In the genomic region with DNA sequence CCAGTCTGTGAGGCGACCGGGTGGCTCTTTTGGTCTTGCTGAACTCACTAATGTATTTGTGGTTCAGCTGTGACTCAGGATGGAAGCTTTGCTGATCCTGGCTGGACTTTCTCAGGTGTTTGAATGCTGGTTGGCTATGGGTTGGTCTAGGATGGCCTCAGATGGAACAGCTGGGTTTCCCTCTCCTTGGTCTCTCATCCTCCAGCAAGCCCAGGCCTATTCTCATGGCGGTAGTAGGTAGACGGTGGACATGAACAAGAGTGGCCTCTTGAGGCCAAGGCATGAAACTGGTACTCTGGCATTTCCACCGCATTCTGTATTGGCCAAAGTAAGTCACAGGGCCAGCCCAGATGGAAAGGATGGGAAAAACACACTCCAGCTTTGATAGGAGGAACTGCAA, we compare ENCODE assay signal across 8 cellular contexts. TPM values are rescaled to one million over a fixed set of nuclear protein-coding genes. Genes with fewer than 3 reads are reported as not detected.
DNase-seq lines count a peak whose midpoint lies in the region; FAIRE-seq and TF ChIP-seq lines count a peak whose summit lies in the region.

No MANE protein-coding gene starts in this region.

- peaks cover 0 to 3% of the 10 kb centered on the region in 2 experiments for H3K36me3 ChIP-seq in endothelial cell of umbilical vein (ENCODE audit: control insufficient read depth in 2 of 2, extremely low read depth in 1 of 2, insufficient read depth in 2 of 2, low read length in 2 of 2)

- H2AFZ ChIP-seq in endothelial cell of umbilical vein (ENCODE audit: low read depth, low read length), result no peak overlapping the region

- dilution Hi-C loops in endothelial cell of umbilical vein (cut with MboI; ENCODE audit: extremely low pct_ligation_motif_present, low sequenced_read_pairs), result no loop called here

- in situ Hi-C loops in GM13976 (cut with MboI; ENCODE audit: low sequenced_read_pairs, unreplicated experiment), result no loop called here

- no peaks in the 10 kb centered on the region for H3K9me1 ChIP-seq in endothelial cell of umbilical vein (replicated peaks; ENCODE audit: control insufficient read depth, extremely low read depth, insufficient read depth, low read length)

- peak; percentile 72 for FAIRE-seq in endothelial cell of umbilical vein (lab: Jason Lieb, UNC)

- H4K20me1 ChIP-seq in endothelial cell of umbilical vein (replicated peaks; ENCODE audit: control insufficient read depth, extremely low read depth, insufficient read depth, low read length), result no peaks in the 10 kb centered on the region

- TF ChIP-seq POLR2A in endothelial cell of umbilical vein (IDR thresholded peaks at IDR 0.05; ENCODE audit: low read depth, low read length), result no peak

- CTCF ChIA-PET in endothelial cell of umbilical vein (lab: Charles Lee), result interaction anchor here (0.8 to 2.4 kb wide), 10 partner anchors 10 to 122 kb away, joined by 3 to 38 read pairs (median 4); a partner anchor contains a TSS

- no peaks in the 10 kb centered on the region for H3K79me2 ChIP-seq in endothelial cell of umbilical vein (ENCODE audit: control insufficient read depth, insufficient read depth, low read length)

- TF ChIP-seq CTCF in endothelial cell of umbilical vein (IDR thresholded peaks at IDR 0.05; ENCODE audit: extremely low read depth in 1 of 2, insufficient read depth in 1 of 2, low read depth in 1 of 2, low read length in 2 of 2), result peak; percentile 33 to 54
- TF ChIP-seq CTCF in GM13976 (IDR thresholded peaks at IDR 0.05; ENCODE audit: borderline replicate concordance, control extremely low read depth, extremely low read depth, insufficient read depth, missing control alignments), result no peak

- H3K4me2 ChIP-seq in endothelial cell of umbilical vein (ENCODE audit: insufficient read depth, low read length), result no peak overlapping the region

- POLR2A ChIA-PET in endothelial cell of umbilical vein (lab: Charles Lee), result no interaction called here

- DNase-seq in SIG-M5 treated with dmso at 0.1 percent for 504 hours (lab: John Stamatoyannopoulos, UW; ENCODE audit: unreplicated experiment), result peak; percentile 69
- DNase-seq in SIG-M5 (lab: John Stamatoyannopoulos, UW), result no peak
- peak; percentile 48 for DNase-seq in OCI-M1 (lab: John Stamatoyannopoulos, UW)
- DNase-seq in endothelial cell of umbilical vein (ENCODE audit: low read depth, low spot score), result peak; percentile 67
- peak; percentile 35 for DNase-seq in myocyte (ENCODE audit: low read depth)
- no peak for DNase-seq in GM13976 (ENCODE audit: low spot score)
- no peak for DNase-seq in activated effector memory CD4-positive, alpha-beta T cell treated with anti-CD3 and anti-CD28 coated beads, Interleukin-2, amount 50 U/mL, for 16 hours
- DNase-seq in activated T-cell treated with anti-CD3 and anti-CD28 coated beads, Interleukin-2, amount 50 U/mL, for 1 hour, result no peak

- no peak overlapping the region for H3K4me3 ChIP-seq in endothelial cell of umbilical vein (replicated peaks in 1 of 3; ENCODE audit: insufficient read depth in 1 of 3, low read depth in 1 of 3, low read length in 3 of 3)

- H3K9ac ChIP-seq in endothelial cell of umbilical vein (replicated peaks; ENCODE audit: extremely low read depth, insufficient read depth, low read length), result no peak overlapping the region

- no peaks in the 10 kb centered on the region for H3K4me1 ChIP-seq in endothelial cell of umbilical vein (ENCODE audit: control insufficient read depth, extremely low read depth, insufficient read depth, low read length)

- H3K9me3 ChIP-seq in endothelial cell of umbilical vein (replicated peaks; ENCODE audit: control insufficient read depth, insufficient read depth, low read length), result no peaks in the 10 kb centered on the region

- H3K27me3 ChIP-seq in endothelial cell of umbilical vein (ENCODE audit: control insufficient read depth in 2 of 2, insufficient read depth in 2 of 2, low read length in 2 of 2), result peaks cover 3 to 5% of the 10 kb centered on the region in 2 experiments

- no TSS peak for BruUV-seq in endothelial cell of umbilical vein (replicated peaks; lab: Mats Ljungman, UMichigan)

- intact Hi-C loops in endothelial cell of umbilical vein (cut with micrococcal nuclease), result loop anchor here (1.0 to 5.0 kb wide), 4 partner anchors 43 to 118 kb away; a partner anchor contains a TSS

- H3K27ac ChIP-seq in endothelial cell of umbilical vein (ENCODE audit: insufficient read depth, low read depth, low read length), result no peak overlapping the region

TF ChIP-seq in endothelial cell of umbilical vein, 7 proteins besides CTCF, POLR2A, EP300 and RAD21:
- TF ChIP-seq EZH2 (IDR thresholded peaks at IDR 0.05; ENCODE audit: borderline replicate concordance, low read depth, low read length, severe bottlenecking) (no peak), MYC (IDR thresholded peaks at IDR 0.05; ENCODE audit: low read depth, low read length) (no peak), POLR2AphosphoS5 (IDR thresholded peaks at IDR 0.05; ENCODE audit: insufficient read depth, low read depth, low read length) (no peak), GATA2 (IDR thresholded peaks at IDR 0.05; ENCODE audit: insufficient read depth, insufficient read length, low read depth, low read length) (no peak), FOS (IDR thresholded peaks at IDR 0.05; ENCODE audit: borderline replicate concordance, insufficient read depth, low read length) (no peak), JUN (IDR thresholded peaks at IDR 0.05; ENCODE audit: borderline replicate concordance, insufficient read depth, insufficient read length, low read depth) (no peak)
- TF ChIP-seq, protein P1, sequence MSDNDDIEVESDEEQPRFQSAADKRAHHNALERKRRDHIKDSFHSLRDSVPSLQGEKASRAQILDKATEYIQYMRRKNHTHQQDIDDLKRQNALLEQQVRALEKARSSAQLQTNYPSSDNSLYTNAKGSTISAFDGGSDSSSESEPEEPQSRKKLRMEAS (IDR thresholded peaks at IDR 0.05; ENCODE audit: insufficient read depth, insufficient read length), result no peak

RNA-seq across cellular contexts. Expression of a gene that starts 11.8 kb away (rescaled TPM):
- total RNA-seq in endothelial cell of umbilical vein (10.1 and 12.3 TPM in 2 replicates), myocyte (11.4 and 13.8 TPM in 2 replicates)
- polyA plus RNA-seq in endothelial cell of umbilical vein, result 3.8 and 6.0 TPM in 2 replicates
- polyA plus RNA-seq in endothelial cell of umbilical vein (2011; cell fraction: cytosol; rRNA removed), result 5.3 and 5.9 TPM in 2 replicates
- 9.0 and 10.0 TPM in 2 replicates for polyA plus RNA-seq in endothelial cell of umbilical vein (2011; cell fraction: nucleus; rRNA removed)
- 7.3 and 9.3 TPM in 2 replicates for polyA plus RNA-seq in endothelial cell of umbilical vein (2012)
- polyA minus RNA-seq in endothelial cell of umbilical vein, result 13.1 and 13.2 TPM in 2 replicates
- 12.7 TPM for polyA minus RNA-seq in endothelial cell of umbilical vein (2011; cell fraction: cytosol; rRNA and poly(A)+ RNA removed)
- 12.4 and 18.7 TPM in 2 replicates for polyA minus RNA-seq in endothelial cell of umbilical vein (2011; cell fraction: nucleus; rRNA and poly(A)+ RNA removed)
- polyA plus RNA-seq in myocyte (2012), result 5.0 TPM

RNA-seq across cellular contexts. Expression of a gene that starts 43.2 kb away (rescaled TPM):
- total RNA-seq in endothelial cell of umbilical vein (15.3 and 18.7 TPM in 2 replicates), myocyte (13.4 and 14.8 TPM in 2 replicates)
- polyA plus RNA-seq in endothelial cell of umbilical vein, result 5.3 and 6.0 TPM in 2 replicates
- 6.0 and 6.8 TPM in 2 replicates for polyA plus RNA-seq in endothelial cell of umbilical vein (2011; cell fraction: cytosol; rRNA removed)
- polyA plus RNA-seq in endothelial cell of umbilical vein (2011; cell fraction: nucleus; rRNA removed), result 18.7 and 19.0 TPM in 2 replicates
- polyA plus RNA-seq in endothelial cell of umbilical vein (2012), result 4.4 and 4.9 TPM in 2 replicates
- polyA minus RNA-seq in endothelial cell of umbilical vein, result 34.8 and 38.1 TPM in 2 replicates
- polyA minus RNA-seq in endothelial cell of umbilical vein (2011; cell fraction: cytosol; rRNA and poly(A)+ RNA removed), result 7.3 TPM
- polyA minus RNA-seq in endothelial cell of umbilical vein (2011; cell fraction: nucleus; rRNA and poly(A)+ RNA removed), result 50.3 and 59.5 TPM in 2 replicates
- 12.1 TPM for polyA plus RNA-seq in myocyte (2012)

Comparison
In these comparisons a context has a peak if more than half of its experiments do, and no peak if none do; other contexts are left out.
1. DNase-seq: peak in SIG-M5 treated with dmso at 0.1 percent for 504 hours (single experiment), OCI-M1 (single experiment), endothelial cell of umbilical vein (single experiment) and myocyte (single experiment); none in SIG-M5 (single experiment), GM13976 (single experiment), activated effector memory CD4-positive, alpha-beta T cell treated with anti-CD3 and anti-CD28 coated beads, Interleukin-2, amount 50 U/mL, for 16 hours (single experiment) and activated T-cell treated with anti-CD3 and anti-CD28 coated beads, Interleukin-2, amount 50 U/mL, for 1 hour (single experiment).